ENCODE assay signal across 11 cellular contexts in the genomic region with DNA sequence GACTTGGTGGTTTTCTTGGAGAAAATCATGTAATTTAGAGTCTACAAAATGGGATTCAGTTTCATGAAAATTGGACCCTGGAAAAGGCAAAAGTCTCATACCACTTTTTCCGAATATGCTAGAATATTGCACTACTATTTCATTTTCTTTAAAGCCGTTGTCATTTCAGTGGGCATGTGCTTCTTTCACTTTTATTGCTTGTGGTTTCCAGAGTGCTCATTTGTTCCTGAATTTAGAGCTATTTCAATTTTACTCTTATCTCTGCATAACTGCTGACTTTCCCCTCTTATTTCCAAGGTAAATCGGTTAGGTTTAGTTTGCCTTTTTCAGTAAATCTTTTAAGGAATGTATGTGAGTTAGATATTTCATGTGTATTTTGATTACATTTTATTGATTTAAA. TPM values are rescaled to one million over a fixed set of nuclear protein-coding genes. Genes with fewer than 3 reads are reported as not detected.
A peak's percentile ranks its signal among the peaks of the same experiment; 100 is the strongest.
DNase-seq lines count a peak whose midpoint lies in the region; ATAC-seq lines count a peak whose summit lies in the region.
"Had no signal": no experiment of that assay in that cellular context is flagged by ENCODE, and none has a peak within 500 bp of the region (broad histone marks: within the 10 kb centered on the region; RNA-seq: fewer than 3 reads in every experiment).

No MANE protein-coding gene starts in this region.

- peak overlapping the region in 1 of 4 donors; percentile 39 for H3K4me3 Mint-ChIP-seq in CD4-positive, CD25-positive, alpha-beta regulatory T cell
- H3K4me3 Mint-ChIP-seq in activated CD8-positive, alpha-beta T cell treated with anti-CD3 and anti-CD28 coated beads, Interleukin-2, amount 10 ng/mL, durations not matched to agents 7 days and 5 days = peak overlapping the region; percentile 27
- peak overlapping the region in 4 of 10 donors; percentile 20 to 45 (median 22) for H3K4me3 Mint-ChIP-seq in naive thymus-derived CD4-positive, alpha-beta T cell

- H3K36me3 ChIP-seq in CD4-positive, CD25-positive, alpha-beta regulatory T cell (ENCODE audit: control insufficient read depth, insufficient read depth, low read length) = no peaks in the 10 kb centered on the region
- H3K36me3 ChIP-seq in naive thymus-derived CD4-positive, alpha-beta T cell (ENCODE audit: control insufficient read depth in 2 of 3, insufficient read depth in 3 of 3, low read length in 3 of 3) = no peaks in the 10 kb centered on the region
- H3K36me3 ChIP-seq: breast epithelium, left lung had no signal

- POLR2A ChIA-PET in activated CD8-positive, alpha-beta T cell treated with anti-CD3 and anti-CD28 coated beads, Interleukin-2, amount 10 ng/mL, durations not matched to agents 7 days and 5 days (lab: Charles Lee) = interaction anchor here (0.9 to 1.5 kb wide), 3 partner anchors 8 to 33 kb away, joined by 4 to 6 read pairs (median 5); partner anchors contain the start of gene HHAT
- POLR2A ChIA-PET in naive thymus-derived CD4-positive, alpha-beta T cell (lab: Charles Lee) = no interaction called here

- in situ Hi-C loops in KBM-7 (cut with MboI; ENCODE audit: low pct_unique_long_range_greater_than_20kb, low sequenced_read_pairs) = no loop called here

- H3K4me1 ChIP-seq in CD4-positive, CD25-positive, alpha-beta regulatory T cell (ENCODE audit: control insufficient read depth, insufficient read depth, low read length, poor library complexity, severe bottlenecking) = peaks cover 12% of the 10 kb centered on the region
- peaks cover 0 to 31% of the 10 kb centered on the region in 2 donors for H3K4me1 ChIP-seq in naive thymus-derived CD4-positive, alpha-beta T cell (ENCODE audit: control insufficient read depth in 2 of 2, insufficient read depth in 2 of 2, low read length in 2 of 2)

- no peaks in the 10 kb centered on the region for H3K36me3 Mint-ChIP-seq in CD4-positive, CD25-positive, alpha-beta regulatory T cell
- H3K36me3 Mint-ChIP-seq in activated CD8-positive, alpha-beta T cell treated with anti-CD3 and anti-CD28 coated beads, Interleukin-2, amount 10 ng/mL, durations not matched to agents 7 days and 5 days (ENCODE audit: low read depth) = no peaks in the 10 kb centered on the region
- no peaks in the 10 kb centered on the region for H3K36me3 Mint-ChIP-seq in naive thymus-derived CD4-positive, alpha-beta T cell

- ATAC-seq in CD4-positive, CD25-positive, alpha-beta regulatory T cell (ENCODE audit: low read depth in 2 of 2) = no peak
- ATAC-seq in GM18868 (IDR thresholded peaks at IDR 0.05; ENCODE audit: unreplicated experiment) = peak; percentile 31
- ATAC-seq in activated CD8-positive, alpha-beta T cell treated with anti-CD3 and anti-CD28 coated beads, Interleukin-2, amount 10 ng/mL, durations not matched to agents 7 days and 5 days = no peak
- ATAC-seq in naive thymus-derived CD4-positive, alpha-beta T cell = no peak
- ATAC-seq: left lung had no signal

- peaks cover 0 to 16% (median 8%) of the 10 kb centered on the region in 4 donors for H3K4me1 Mint-ChIP-seq in CD4-positive, CD25-positive, alpha-beta regulatory T cell
- H3K4me1 Mint-ChIP-seq in activated CD8-positive, alpha-beta T cell treated with anti-CD3 and anti-CD28 coated beads, Interleukin-2, amount 10 ng/mL, durations not matched to agents 7 days and 5 days (ENCODE audit: low read depth) = peaks cover 25% of the 10 kb centered on the region
- H3K4me1 Mint-ChIP-seq in naive thymus-derived CD4-positive, alpha-beta T cell = peaks cover 0 to 19% (median 15%) of the 10 kb centered on the region in 7 donors

- CTCF ChIA-PET in activated CD8-positive, alpha-beta T cell treated with anti-CD3 and anti-CD28 coated beads, Interleukin-2, amount 10 ng/mL, durations not matched to agents 7 days and 5 days (lab: Charles Lee) = interaction anchor here (0.8 to 3.5 kb wide), 8 partner anchors 8 to 517 kb away, joined by 3 to 27 read pairs (median 6); no protein-coding TSS in a partner anchor
- CTCF ChIA-PET in naive thymus-derived CD4-positive, alpha-beta T cell (lab: Charles Lee) = no interaction called here

- H3K27me3 ChIP-seq in CD4-positive, CD25-positive, alpha-beta regulatory T cell (ENCODE audit: control insufficient read depth, insufficient read depth, low read length) = no peaks in the 10 kb centered on the region
- H3K27me3 ChIP-seq in naive thymus-derived CD4-positive, alpha-beta T cell (ENCODE audit: control insufficient read depth in 2 of 2, insufficient read depth in 2 of 2, low read length in 2 of 2) = no peaks in the 10 kb centered on the region
- H3K27me3 ChIP-seq: breast epithelium, left lung had no signal

- H3K9me3 Mint-ChIP-seq in CD4-positive, CD25-positive, alpha-beta regulatory T cell = no peaks in the 10 kb centered on the region
- no peaks in the 10 kb centered on the region for H3K9me3 Mint-ChIP-seq in activated CD8-positive, alpha-beta T cell treated with anti-CD3 and anti-CD28 coated beads, Interleukin-2, amount 10 ng/mL, durations not matched to agents 7 days and 5 days (ENCODE audit: insufficient read depth)
- H3K9me3 Mint-ChIP-seq in naive thymus-derived CD4-positive, alpha-beta T cell = no peaks in the 10 kb centered on the region

- no peaks in the 10 kb centered on the region for H3K27me3 Mint-ChIP-seq in CD4-positive, CD25-positive, alpha-beta regulatory T cell
- no peaks in the 10 kb centered on the region for H3K27me3 Mint-ChIP-seq in activated CD8-positive, alpha-beta T cell treated with anti-CD3 and anti-CD28 coated beads, Interleukin-2, amount 10 ng/mL, durations not matched to agents 7 days and 5 days (ENCODE audit: low read depth)
- peaks cover 0 to 18% (median 0%) of the 10 kb centered on the region in 5 donors for H3K27me3 Mint-ChIP-seq in naive thymus-derived CD4-positive, alpha-beta T cell

- no peak for DNase-seq in CD4-positive, CD25-positive, alpha-beta regulatory T cell
- DNase-seq in KBM-7 = peak; percentile 45
- DNase-seq in activated CD8-positive, alpha-beta T cell treated with anti-CD3 and anti-CD28 coated beads, Interleukin-2, amount 10 ng/mL, durations not matched to agents 7 days and 5 days = no peak
- no peak for DNase-seq in HUDEP-2 (lab: John Stamatoyannopoulos, UW; ENCODE audit: unreplicated experiment in 76 of 76)
- DNase-seq in DMS 273 (lab: John Stamatoyannopoulos, UW; ENCODE audit: unreplicated experiment) = no peak
- DNase-seq in naive thymus-derived CD4-positive, alpha-beta T cell = no peak
- DNase-seq in midbrain (lab: John Stamatoyannopoulos, UW) = no peak
- DNase-seq: left lung, NCI-H1930 had no signal

- H3K27ac Mint-ChIP-seq in CD4-positive, CD25-positive, alpha-beta regulatory T cell = peak overlapping the region in 1 of 3 donors; percentile 8
- peak overlapping the region; percentile 67 for H3K27ac Mint-ChIP-seq in activated CD8-positive, alpha-beta T cell treated with anti-CD3 and anti-CD28 coated beads, Interleukin-2, amount 10 ng/mL, durations not matched to agents 7 days and 5 days
- peak overlapping the region in 2 of 9 donors; percentile 21 to 27 for H3K27ac Mint-ChIP-seq in naive thymus-derived CD4-positive, alpha-beta T cell

- no peaks in the 10 kb centered on the region for H3K9me3 ChIP-seq in CD4-positive, CD25-positive, alpha-beta regulatory T cell (ENCODE audit: control insufficient read depth in 2 of 2, low read length in 2 of 2)
- no peaks in the 10 kb centered on the region for H3K9me3 ChIP-seq in naive thymus-derived CD4-positive, alpha-beta T cell (ENCODE audit: control insufficient read depth in 2 of 3, low read length in 3 of 3)
- H3K9me3 ChIP-seq: breast epithelium, left lung had no signal

- intact Hi-C loops in naive thymus-derived CD4-positive, alpha-beta T cell (cut with micrococcal nuclease) = loop anchor here in 1 of 2 donors (1.0 kb wide), 1 partner anchor 11 kb away; no protein-coding TSS in a partner anchor

- H3K4me3 ChIP-seq in CD4-positive, CD25-positive, alpha-beta regulatory T cell (ENCODE audit: low read depth, low read length) = peak overlapping the region; percentile 43
- no peak overlapping the region for H3K4me3 ChIP-seq in naive thymus-derived CD4-positive, alpha-beta T cell (ENCODE audit: low read length)
- H3K4me3 ChIP-seq: breast epithelium, left lung had no signal

- H3K27ac ChIP-seq in CD4-positive, CD25-positive, alpha-beta regulatory T cell (ENCODE audit: insufficient read depth, low read length, poor library complexity, severe bottlenecking) = no peak overlapping the region
- no peak overlapping the region for H3K27ac ChIP-seq in naive thymus-derived CD4-positive, alpha-beta T cell (ENCODE audit: low read depth, low read length)
- H3K27ac ChIP-seq: breast epithelium, left lung had no signal

RNA-seq across cellular contexts. Expression of gene HHAT, which starts 11.6 kb away (rescaled TPM):
- 6.0 TPM for total RNA-seq in CD4-positive, CD25-positive, alpha-beta regulatory T cell
- polyA plus RNA-seq in CD4-positive, CD25-positive, alpha-beta regulatory T cell = 1 to 10 TPM; 1.4 to 4.2 (median 2.0) TPM
- total RNA-seq in activated CD8-positive, alpha-beta T cell treated with anti-CD3 and anti-CD28 coated beads, Interleukin-2, amount 10 ng/mL, durations not matched to agents 7 days and 5 days = under 1 TPM; 0.71 to 0.94 TPM
- 1 to 10 TPM; 1.1 to 3.8 (median 2.7) TPM for total RNA-seq in naive thymus-derived CD4-positive, alpha-beta T cell
- under 1 TPM; 0.84 to 0.99 TPM for polyA plus RNA-seq in naive thymus-derived CD4-positive, alpha-beta T cell
